Comparison of ENCODE assay signal across 18 cellular contexts in the genomic region with DNA sequence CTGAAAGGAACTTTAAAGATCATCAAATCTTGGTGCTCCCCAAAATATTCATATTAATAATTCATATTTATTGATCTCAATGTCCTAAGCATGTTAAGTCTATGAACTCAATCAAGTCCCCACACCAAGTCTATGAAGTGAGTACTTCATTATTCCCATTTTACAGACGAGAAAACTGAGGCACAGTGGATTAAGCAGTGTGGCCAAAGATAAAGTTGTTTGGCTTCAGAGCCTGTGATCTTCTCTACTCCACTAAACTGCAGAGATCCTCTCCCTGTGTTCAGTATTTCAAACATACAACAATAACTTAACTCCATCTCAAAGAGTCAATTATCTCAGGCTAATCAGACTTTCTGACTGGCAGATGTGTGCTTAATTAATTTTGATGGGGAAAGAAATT. TPM values are rescaled to one million over a fixed set of nuclear protein-coding genes. Genes with fewer than 3 reads are reported as not detected.
"Had no signal": no experiment of that assay in that cellular context is flagged by ENCODE, and none has a peak within 500 bp of the region (broad histone marks: within the 10 kb centered on the region; RNA-seq: fewer than 3 reads in every experiment).

No MANE protein-coding gene starts in this region.

- H3K4me3 ChIP-seq: lung, prostate gland, skin epidermis, testis had no signal

- ATAC-seq: activated CD4-positive, CD25-positive, alpha-beta regulatory T cell treated with anti-CD3 and anti-CD28 coated beads, Interleukin-2, amount 50 U/mL, for 24 hours; activated naive CD4-positive, alpha-beta T cell treated with anti-CD3 and anti-CD28 coated beads, Interleukin-2, amount 50 U/mL, for 72 hours; effector memory CD8-positive, alpha-beta T cell; right cardiac atrium; SK-N-SH treated with all-trans-retinoic acid at 6 μM for 48 hours; stimulated activated naive CD8-positive, alpha-beta T cell treated with anti-CD3 and anti-CD28 coated beads, Interleukin-15, amount 100 ng/mL, for 72 hours had no signal

- FAIRE-seq: islet of Langerhans had no signal

- H3K27me3 ChIP-seq: testis had no signal

- H3K36me3 ChIP-seq: prostate gland had no signal

- H3K9me3 ChIP-seq: prostate gland, testis had no signal

- DNase-seq: activated gamma-delta T cell; amniotic stem cell; effector memory CD8-positive, alpha-beta T cell; hippocampal formation; stimulated activated CD4-positive, alpha-beta T cell treated with anti-CD3 and anti-CD28 coated beads, Interleukin-4, amount 100 ng/mL, for 1 hour; stimulated activated naive CD8-positive, alpha-beta T cell treated with anti-CD3 and anti-CD28 coated beads, Interleukin-15, amount 100 ng/mL, for 72 hours had no signal

RNA-seq across cellular contexts. Expression of a gene that starts 29.8 kb away (rescaled TPM):
- total RNA-seq: activated CD8-positive, alpha-beta memory T cell treated with anti-CD3 and anti-CD28 coated beads for 36 hours; activated naive CD4-positive, alpha-beta T cell treated with anti-CD3 and anti-CD28 coated beads, Interleukin-2, amount 50 U/mL, for 72 hours; dermis microvascular lymphatic vessel endothelial cell; T-helper 1 cell treated with Interleukin-12 subunit alpha and Interleukin-12 subunit beta and Interleukin-4 antibody, amounts not matched to agents 30 ng/mL and 1 ng/mL, for 36 hours had no signal
